8 cellular contexts compared by ENCODE assay signal in the genomic region with DNA sequence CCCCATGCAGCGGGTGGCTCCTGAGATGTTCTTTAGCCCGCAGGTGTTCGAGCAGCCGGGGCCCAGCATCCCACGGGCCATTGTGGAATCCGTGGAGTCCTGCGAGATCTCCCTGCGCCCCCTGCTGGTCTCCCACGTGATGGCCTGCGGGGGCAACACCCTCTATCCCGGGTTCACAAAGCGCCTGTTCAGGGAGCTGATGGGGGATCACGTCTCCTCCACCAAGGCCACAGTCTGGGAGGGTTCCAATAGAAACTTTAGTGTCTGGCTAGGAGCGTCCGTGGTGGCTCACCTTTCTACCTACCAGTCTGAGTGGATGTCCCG.
A peak's percentile ranks its signal among the peaks of the same experiment; 100 is the strongest.
DNase-seq lines count a peak whose midpoint lies in the region; ATAC-seq and TF ChIP-seq lines count a peak whose summit lies in the region.

No MANE protein-coding gene starts in this region.

- H3K36me3 ChIP-seq in WERI-Rb-1, result no peaks in the 10 kb centered on the region
- H3K36me3 ChIP-seq in right atrium auricular region, result no peaks in the 10 kb centered on the region

- DNase-seq in AG08396 (ENCODE audit: low spot score) (peak; percentile 73), GM20000 (ENCODE audit: low spot score) (peak; percentile 45), WERI-Rb-1 (peak; percentile 90), right atrium auricular region (ENCODE audit: low spot score) (no peak)
- peak; percentile 23 to 32 for DNase-seq in stimulated activated CD4-positive, alpha-beta T cell treated with anti-CD3 and anti-CD28 coated beads, Interleukin-2, amount 100 ng/mL, for 48 hours

- no peak for ATAC-seq in GM19351 (IDR thresholded peaks at IDR 0.05; ENCODE audit: unreplicated experiment)
- no peak for ATAC-seq in HG03571 (IDR thresholded peaks at IDR 0.05; ENCODE audit: unreplicated experiment)
- ATAC-seq in HG02759 (IDR thresholded peaks at IDR 0.05; ENCODE audit: unreplicated experiment), result no peak

- peak; percentile 48 for TF ChIP-seq CTCF in GM20000 (IDR thresholded peaks at IDR 0.05; ENCODE audit: extremely low read depth, missing control alignments)
- TF ChIP-seq CTCF in WERI-Rb-1 (IDR thresholded peaks at IDR 0.05; ENCODE audit: low read depth, low read length), result peak; percentile 92
- peak; percentile 56 to 73 for TF ChIP-seq CTCF in right atrium auricular region (IDR thresholded peaks at IDR 0.05)

- H3K4me1 ChIP-seq in right atrium auricular region, result peaks cover 0 to 4% of the 10 kb centered on the region in 2 donors

- H3K4me3 ChIP-seq in WERI-Rb-1 (ENCODE audit: low read depth, low read length) (peak overlapping the region; percentile 40), right atrium auricular region (no peak overlapping the region)

- H3K9me3 ChIP-seq in WERI-Rb-1 (ENCODE audit: severe bottlenecking) (peaks cover 3% of the 10 kb centered on the region), right atrium auricular region (no peaks in the 10 kb centered on the region)

- no peak overlapping the region for H3K27ac ChIP-seq in WERI-Rb-1
- H3K27ac ChIP-seq in right atrium auricular region, result no peak overlapping the region

- H3K27me3 ChIP-seq in WERI-Rb-1 (ENCODE audit: insufficient read depth, low read depth, severe bottlenecking) (no peaks in the 10 kb centered on the region), right atrium auricular region (no peaks in the 10 kb centered on the region)
